Comparison of ENCODE assay signal across 1 cellular context in genomic region chr3:171569571-171570132, GRCh38.
TF ChIP-seq lines count a peak whose summit lies in the region.

No MANE protein-coding gene starts in this region.

TF ChIP-seq in WTC11, 78 proteins besides CTCF, POLR2A, EP300 and RAD21 (continued from another document):
- TF ChIP-seq ZNF281 (CRISPR knock-in tag; IDR thresholded peaks at IDR 0.05): no peak
